In genomic region chr5:155989884-155990283, GRCh38 we compare ENCODE assay signal across 26 cellular contexts.
"Had no signal": no experiment of that assay in that cellular context is flagged by ENCODE, and none has a peak within 500 bp of the region (broad histone marks: within the 10 kb centered on the region; RNA-seq: fewer than 3 reads in every experiment).

No MANE protein-coding gene starts in this region.

- DNase-seq: stimulated activated CD4-positive, alpha-beta T cell treated with anti-CD3 and anti-CD28 coated beads, Interleukin-2, amount 100 ng/mL, for 48 hours; stimulated activated CD4-positive, alpha-beta T cell treated with anti-CD3 and anti-CD28 coated beads, Interleukin-4, amount 100 ng/mL, for 1 hour; stimulated activated CD4-positive, alpha-beta T cell treated with anti-CD3 and anti-CD28 coated beads, Interleukin-4, amount 100 ng/mL, for 24 hours; stimulated activated CD4-positive, alpha-beta T cell treated with anti-CD3 and anti-CD28 coated beads, Interleukin-4, amount 100 ng/mL, for 4 hours; stimulated activated CD8-positive, alpha-beta memory T cell treated with anti-CD3 and anti-CD28 coated beads, Interleukin-4, amount 100 ng/mL, for 48 hours; stimulated activated naive B cell treated with anti-CD40 and anti-IgM and Interleukin-4, amounts not matched to agents 10 μg/mL and 1 μg/mL and 100 μg/mL, for 72 hours; stimulated activated naive CD4-positive, alpha-beta T cell; stimulated activated naive CD4-positive, alpha-beta T cell treated with Interleukin-2 at 50 U/mL for 16 hours; stimulated activated naive CD8-positive, alpha-beta T cell treated with anti-CD3 and anti-CD28 coated beads, Interleukin-15, amount 100 ng/mL, for 72 hours; stimulated activated naive CD8-positive, alpha-beta T cell treated with anti-CD3 and anti-CD28 coated beads, Interleukin-15, Interleukin-2, amounts not matched to agents 100 U/mL and 50 U/mL, for 24 hours; stomach; substantia nigra; testis; thyroid gland; tibial artery; transverse colon; trophoblast cell; upper lobe of left lung; upper lobe of right lung; uterus had no signal

- ATAC-seq: stimulated activated effector memory CD8-positive, alpha-beta T cell treated with anti-CD3 and anti-CD28 coated beads, Interleukin-12 subunit alpha, Interleukin-12 subunit beta, amount 100 ng/mL, for 72 hours; stimulated activated memory B cell treated with anti-CD40 and anti-IgM and Interleukin-4, amounts not matched to agents 10 μg/mL and 1 μg/mL and 100 μg/mL, for 72 hours; stimulated activated naive B cell treated with anti-CD40 and anti-IgM and Interleukin-4, amounts not matched to agents 10 μg/mL and 1 μg/mL and 100 μg/mL, for 72 hours; stimulated activated naive CD8-positive, alpha-beta T cell treated with anti-CD3 and anti-CD28 coated beads, Interleukin-15, amount 100 ng/mL, for 72 hours; stimulated activated naive CD8-positive, alpha-beta T cell treated with anti-CD3 and anti-CD28 coated beads, Interleukin-15, Interleukin-2, amounts not matched to agents 100 U/mL and 50 U/mL, for 24 hours; upper lobe of right lung had no signal

- H3K4me3 ChIP-seq: stomach, suprapubic skin, testis, thoracic aorta, thyroid gland, tibial artery, tibial nerve, transverse colon, upper lobe of left lung, upper lobe of right lung, uterus, vagina had no signal

- H3K36me3 ChIP-seq: stomach, suprapubic skin, thoracic aorta, thyroid gland, tibial artery, tibial nerve, transverse colon, upper lobe of left lung, upper lobe of right lung, uterus, vagina had no signal

- H3K9me3 ChIP-seq: stomach, suprapubic skin, testis, thoracic aorta, thyroid gland, tibial artery, tibial nerve, transverse colon, upper lobe of left lung, upper lobe of right lung, uterus, vagina had no signal

- H3K27ac ChIP-seq: stomach, suprapubic skin, testis, thoracic aorta, thyroid gland, tibial artery, tibial nerve, transverse colon, upper lobe of left lung, upper lobe of right lung, uterus, vagina had no signal

- H3K27me3 ChIP-seq: stomach, suprapubic skin, testis, thyroid gland, tibial artery, tibial nerve, transverse colon, upper lobe of left lung, upper lobe of right lung, uterus, vagina had no signal
